ENCODE assay signal across 27 cellular contexts in the genomic region with DNA sequence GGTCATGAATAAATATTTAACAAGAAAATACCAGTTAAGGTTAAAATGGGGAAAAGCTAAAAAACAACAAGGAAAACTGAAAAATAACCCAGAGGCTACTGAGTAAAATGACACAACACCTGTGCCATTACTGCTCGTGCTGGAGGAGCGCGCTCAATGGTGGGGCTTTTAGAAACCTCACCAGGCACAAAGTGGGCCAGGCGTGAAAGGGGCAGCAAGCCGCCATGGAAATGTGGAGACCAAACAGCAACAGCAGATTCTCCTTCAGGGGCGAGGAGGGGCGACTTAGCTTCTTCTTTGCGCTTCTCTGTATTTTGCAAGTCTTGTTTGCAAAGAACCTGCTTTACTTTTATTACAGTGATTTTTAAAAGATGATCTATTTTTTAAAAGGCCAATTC. TPM values are rescaled to one million over a fixed set of nuclear protein-coding genes. Genes with fewer than 3 reads are reported as not detected.
DNase-seq lines count a peak whose midpoint lies in the region; ATAC-seq and TF ChIP-seq lines count a peak whose summit lies in the region.
"Had no signal": no experiment of that assay in that cellular context is flagged by ENCODE, and none has a peak within 500 bp of the region (broad histone marks: within the 10 kb centered on the region; RNA-seq: fewer than 3 reads in every experiment).

No MANE protein-coding gene starts in this region.

- H3K4me3 ChIP-seq in left ventricle myocardium inferior (no peak overlapping the region), right cardiac atrium (ENCODE audit: low read length) (no peak overlapping the region), lower lobe of right lung (no peak overlapping the region), upper lobe of left lung (no peak overlapping the region)
- H3K4me3 ChIP-seq: esophagus squamous epithelium, SJSA1, thyroid gland had no signal

- ATAC-seq in right cardiac atrium (no peak), lower lobe of right lung (no peak), upper lobe of left lung (ENCODE audit: low FRiP score in 2 of 2) (no peak)
- no peak for ATAC-seq in activated naive CD8-positive, alpha-beta T cell treated with anti-CD3 and anti-CD28 coated beads, Interleukin-2, amount 50 U/mL, for 24 hours

- H3K27me3 Mint-ChIP-seq in activated naive CD8-positive, alpha-beta T cell treated with anti-CD3 and anti-CD28 coated beads, Interleukin-2, amount 50 U/mL, for 24 hours = no peaks in the 10 kb centered on the region
- H3K27me3 Mint-ChIP-seq: activated naive CD8-positive, alpha-beta T cell treated with anti-CD3 and anti-CD28 coated beads for 36 hours; T-helper 17 cell had no signal

- H3K36me3 ChIP-seq in left ventricle myocardium inferior (peaks cover 81% of the 10 kb centered on the region), lower lobe of right lung (peaks cover 75% of the 10 kb centered on the region), upper lobe of left lung (peaks cover 37 to 81% (median 55%) of the 10 kb centered on the region in 4 donors)

- TF ChIP-seq CTCF in left ventricle myocardium inferior (IDR thresholded peaks at IDR 0.05; ENCODE audit: borderline replicate concordance) = no peak
- TF ChIP-seq CTCF in lower lobe of right lung (IDR thresholded peaks at IDR 0.05) = no peak
- no peak for TF ChIP-seq CTCF in upper lobe of left lung (IDR thresholded peaks at IDR 0.05)

- no peak for TF ChIP-seq POLR2A in upper lobe of left lung (IDR thresholded peaks at IDR 0.05)

- peak; percentile 4 for DNase-seq in left ventricle myocardium inferior
- DNase-seq in right cardiac atrium = no peak
- DNase-seq in caudate nucleus (lab: John Stamatoyannopoulos, UW) = no peak
- DNase-seq in lower lobe of right lung = peak; percentile 4
- DNase-seq in upper lobe of left lung = no peak
- DNase-seq in activated naive CD4-positive, alpha-beta T cell treated with anti-CD3 and anti-CD28 coated beads, Interleukin-2, amount 50 U/mL, for 16 hours = no peak
- no peak for DNase-seq in activated naive CD8-positive, alpha-beta T cell treated with anti-CD3 and anti-CD28 coated beads, Interleukin-2, amount 50 U/mL, for 24 hours
- no peak for DNase-seq in cerebellar cortex (ENCODE audit: low spot score)
- DNase-seq: activated CD4-positive, alpha-beta T cell treated with anti-CD3 and anti-CD28 coated beads, Interleukin-2, amount 50 U/mL, for 4 hours; activated naive CD8-positive, alpha-beta T cell treated with anti-CD3 and anti-CD28 coated beads for 36 hours; esophagus squamous epithelium; H7; hypothalamus; IMR-90; NCI-H1092; NCI-H187; NCI-H2171 treated with DMSO at 0.1 percent for 48 hours; NCI-H524; occipital lobe; retina; stimulated activated CD4-positive, alpha-beta T cell treated with anti-CD3 and anti-CD28 coated beads, Interleukin-4, amount 100 ng/mL, for 4 hours; stimulated activated naive CD4-positive, alpha-beta T cell treated with Interleukin-2 at 50 U/mL for 16 hours; T-helper 17 cell; thyroid gland had no signal

- H3K27ac ChIP-seq in left ventricle myocardium inferior (replicated peaks) (peak overlapping the region; percentile 76), right cardiac atrium (ENCODE audit: low read length) (no peak overlapping the region), caudate nucleus (ENCODE audit: low read depth, low read length) (peak overlapping the region; percentile 30), lower lobe of right lung (peak overlapping the region; percentile 46), upper lobe of left lung (peak overlapping the region in 3 of 4 donors; percentile 55 to 71 (median 64))
- H3K27ac ChIP-seq: C4-2B, esophagus squamous epithelium, HL-60, SJSA1, thyroid gland had no signal

- no peaks in the 10 kb centered on the region for H3K4me1 Mint-ChIP-seq in activated naive CD8-positive, alpha-beta T cell treated with anti-CD3 and anti-CD28 coated beads, Interleukin-2, amount 50 U/mL, for 24 hours
- H3K4me1 Mint-ChIP-seq: activated naive CD8-positive, alpha-beta T cell treated with anti-CD3 and anti-CD28 coated beads for 36 hours had no signal

- peaks cover 11% of the 10 kb centered on the region for H3K36me3 Mint-ChIP-seq in activated naive CD8-positive, alpha-beta T cell treated with anti-CD3 and anti-CD28 coated beads, Interleukin-2, amount 50 U/mL, for 24 hours (ENCODE audit: low read depth)

- no peak overlapping the region for H3K4me3 Mint-ChIP-seq in activated naive CD8-positive, alpha-beta T cell treated with anti-CD3 and anti-CD28 coated beads, Interleukin-2, amount 50 U/mL, for 24 hours
- H3K4me3 Mint-ChIP-seq: activated naive CD8-positive, alpha-beta T cell treated with anti-CD3 and anti-CD28 coated beads for 36 hours; T-helper 17 cell had no signal

- H3K9me3 Mint-ChIP-seq in activated naive CD8-positive, alpha-beta T cell treated with anti-CD3 and anti-CD28 coated beads, Interleukin-2, amount 50 U/mL, for 24 hours = no peaks in the 10 kb centered on the region
- H3K9me3 Mint-ChIP-seq: activated naive CD8-positive, alpha-beta T cell treated with anti-CD3 and anti-CD28 coated beads for 36 hours had no signal

- no peak for TF ChIP-seq EP300 in upper lobe of left lung (IDR thresholded peaks at IDR 0.05)

- WGBS in right cardiac atrium = 97% methylated on average over 8 of the region's 8 CpGs
- 94 to 98% methylated on average over 8 of the region's 8 CpGs for WGBS in upper lobe of left lung, 2 donors

- intact Hi-C loops in left ventricle myocardium inferior (cut with micrococcal nuclease) = no loop called here
- intact Hi-C loops in right cardiac atrium (cut with DNase I) = no loop called here
- intact Hi-C loops in lower lobe of right lung (cut with DNase I) = no loop called here

- no peaks in the 10 kb centered on the region for H3K9me3 ChIP-seq in left ventricle myocardium inferior (replicated peaks)
- no peaks in the 10 kb centered on the region for H3K9me3 ChIP-seq in right cardiac atrium (ENCODE audit: control insufficient read depth, low read length)
- H3K9me3 ChIP-seq in lower lobe of right lung = no peaks in the 10 kb centered on the region
- H3K9me3 ChIP-seq in upper lobe of left lung = no peaks in the 10 kb centered on the region
- H3K9me3 ChIP-seq: esophagus squamous epithelium, SJSA1, thyroid gland had no signal

- H3K27me3 ChIP-seq in left ventricle myocardium inferior (ENCODE audit: low read depth) (no peaks in the 10 kb centered on the region), right cardiac atrium (ENCODE audit: control insufficient read depth, insufficient read depth) (no peaks in the 10 kb centered on the region), lower lobe of right lung (ENCODE audit: low read depth) (no peaks in the 10 kb centered on the region), upper lobe of left lung (no peaks in the 10 kb centered on the region)
- H3K27me3 ChIP-seq: esophagus squamous epithelium, SJSA1, thyroid gland had no signal

- no peak overlapping the region for H3K27ac Mint-ChIP-seq in activated naive CD8-positive, alpha-beta T cell treated with anti-CD3 and anti-CD28 coated beads, Interleukin-2, amount 50 U/mL, for 24 hours
- H3K27ac Mint-ChIP-seq: activated naive CD8-positive, alpha-beta T cell treated with anti-CD3 and anti-CD28 coated beads for 36 hours; T-helper 17 cell had no signal

- H3K4me1 ChIP-seq in left ventricle myocardium inferior (peaks cover 19% of the 10 kb centered on the region), right cardiac atrium (ENCODE audit: control insufficient read depth, insufficient read depth, low read length) (no peaks in the 10 kb centered on the region), lower lobe of right lung (no peaks in the 10 kb centered on the region), upper lobe of left lung (peaks cover 0 to 3% (median 0%) of the 10 kb centered on the region in 4 donors)
- H3K4me1 ChIP-seq: esophagus squamous epithelium, SJSA1, thyroid gland had no signal

RNA-seq across cellular contexts. Expression of gene SPATC1L, which starts 18.9 kb away (rescaled TPM):
- total RNA-seq in left ventricle myocardium inferior = 7.0 TPM
- 10 to 100 TPM in 3 of 4 donors, 1 to 10 TPM in 1; 8.8 to 12.0 (median 11.6) TPM for total RNA-seq in right cardiac atrium
- 10.3 TPM for polyA plus RNA-seq in right cardiac atrium
- total RNA-seq in lower lobe of right lung = 8.6 TPM
- 10 to 100 TPM in 3 of 6 donors, 1 to 10 TPM in 2, under 1 TPM in 1; 0.91 to 22.0 (median 7.2) TPM for total RNA-seq in upper lobe of left lung

RNA-seq across cellular contexts. Expression of gene LSS, which starts 25.4 kb away (rescaled TPM):
- 52.0 TPM for total RNA-seq in left ventricle myocardium inferior
- 10 to 100 TPM; 55.0 to 91.9 (median 79.7) TPM for total RNA-seq in right cardiac atrium
- 34.1 TPM for polyA plus RNA-seq in right cardiac atrium
- total RNA-seq in lower lobe of right lung = 91.0 TPM
- 100 to 1,000 TPM in 5 of 6 donors, 10 to 100 TPM in 1; 71.7 to 266 (median 135) TPM for total RNA-seq in upper lobe of left lung

RNA-seq across cellular contexts. Expression of gene FTCD, which starts 47.8 kb away (rescaled TPM):
- total RNA-seq in left ventricle myocardium inferior (2.2 TPM), right cardiac atrium (1 to 10 TPM; 1.6 to 3.5 (median 2.0) TPM), lower lobe of right lung (1.5 TPM), upper lobe of left lung (under 1 TPM in 2 of 6 donors, not detected in 4; 0.69 to 0.98 TPM)
- polyA plus RNA-seq in right cardiac atrium = 1.00 TPM
- total RNA-seq: esophagus squamous epithelium, H7, IMR-90, occipital lobe, SJSA1 had no signal

Comparison
In these comparisons a context has a peak if more than half of its experiments do, and no peak if none do; other contexts are left out.
1. DNase-seq: peak in left ventricle myocardium inferior (single experiment) and lower lobe of right lung (single experiment); none in right cardiac atrium (0 of 3), caudate nucleus (0 of 61), upper lobe of left lung (0 of 2), activated naive CD4-positive, alpha-beta T cell treated with anti-CD3 and anti-CD28 coated beads, Interleukin-2, amount 50 U/mL, for 16 hours (single experiment), activated naive CD8-positive, alpha-beta T cell treated with anti-CD3 and anti-CD28 coated beads, Interleukin-2, amount 50 U/mL, for 24 hours (single experiment) and cerebellar cortex (single experiment).